ENCODE assay signal across 1 cellular context in the genomic region with DNA sequence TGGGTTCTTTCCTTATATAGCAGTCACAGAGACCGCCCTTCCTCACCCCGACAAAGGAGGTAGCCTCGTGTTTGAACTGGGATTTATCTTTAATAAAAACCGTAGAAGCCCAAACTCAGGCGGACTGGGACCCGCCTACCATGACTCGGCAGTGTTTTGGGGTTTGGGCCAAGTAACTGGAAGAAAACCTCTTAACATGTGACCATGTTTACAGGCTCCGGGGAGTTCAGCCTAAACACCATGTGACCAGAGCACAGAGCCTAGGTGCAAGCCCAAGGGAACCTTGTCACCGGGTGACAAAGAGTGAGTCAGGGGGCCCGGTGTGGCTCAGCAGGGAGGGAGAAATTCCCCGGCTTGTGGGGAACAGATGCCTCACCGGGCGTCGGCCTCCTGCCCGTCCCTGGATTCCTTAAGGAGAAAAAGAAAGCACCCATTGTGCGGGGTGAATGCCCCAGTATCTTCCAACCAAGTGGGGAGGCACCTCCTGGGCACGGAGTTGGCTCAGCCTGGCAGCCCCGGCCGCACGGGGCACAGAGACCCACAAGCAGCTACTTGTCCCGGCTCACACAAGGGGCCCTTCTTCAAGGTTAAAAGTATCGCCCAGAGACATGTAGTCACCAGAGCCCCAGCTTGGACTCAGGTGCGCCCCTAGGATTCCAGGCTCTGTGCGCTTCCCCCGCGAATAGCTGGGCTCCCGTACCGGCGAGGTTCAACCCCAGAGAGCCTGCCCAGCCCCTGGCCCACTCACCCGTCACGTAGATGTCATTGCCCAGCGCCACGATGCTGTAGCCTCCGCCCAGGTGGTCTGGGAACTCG.
TF ChIP-seq lines count a peak whose summit lies in the region.

No MANE protein-coding gene starts in this region.

TF ChIP-seq in K562, 482 proteins besides CTCF, POLR2A, EP300 and RAD21 (continued from another document and continues in another):
- TF ChIP-seq, protein P1, sequence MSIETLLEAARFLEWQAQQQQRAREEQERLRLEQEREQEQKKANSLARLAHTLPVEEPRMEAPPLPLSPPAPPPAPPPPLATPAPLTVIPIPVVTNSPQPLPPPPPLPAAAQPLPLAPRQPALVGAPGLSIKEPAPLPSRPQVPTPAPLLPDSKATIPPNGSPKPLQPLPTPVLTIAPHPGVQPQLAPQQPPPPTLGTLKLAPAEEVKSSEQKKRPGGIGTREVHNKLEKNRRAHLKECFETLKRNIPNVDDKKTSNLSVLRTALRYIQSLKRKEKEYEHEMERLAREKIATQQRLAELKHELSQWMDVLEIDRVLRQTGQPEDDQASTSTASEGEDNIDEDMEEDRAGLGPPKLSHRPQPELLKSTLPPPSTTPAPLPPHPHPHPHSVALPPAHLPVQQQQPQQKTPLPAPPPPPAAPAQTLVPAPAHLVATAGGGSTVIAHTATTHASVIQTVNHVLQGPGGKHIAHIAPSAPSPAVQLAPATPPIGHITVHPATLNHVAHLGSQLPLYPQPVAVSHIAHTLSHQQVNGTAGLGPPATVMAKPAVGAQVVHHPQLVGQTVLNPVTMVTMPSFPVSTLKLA (conservative IDR thresholded peaks at IDR 0.05): peak; percentile 100
- TF ChIP-seq, protein P2, sequence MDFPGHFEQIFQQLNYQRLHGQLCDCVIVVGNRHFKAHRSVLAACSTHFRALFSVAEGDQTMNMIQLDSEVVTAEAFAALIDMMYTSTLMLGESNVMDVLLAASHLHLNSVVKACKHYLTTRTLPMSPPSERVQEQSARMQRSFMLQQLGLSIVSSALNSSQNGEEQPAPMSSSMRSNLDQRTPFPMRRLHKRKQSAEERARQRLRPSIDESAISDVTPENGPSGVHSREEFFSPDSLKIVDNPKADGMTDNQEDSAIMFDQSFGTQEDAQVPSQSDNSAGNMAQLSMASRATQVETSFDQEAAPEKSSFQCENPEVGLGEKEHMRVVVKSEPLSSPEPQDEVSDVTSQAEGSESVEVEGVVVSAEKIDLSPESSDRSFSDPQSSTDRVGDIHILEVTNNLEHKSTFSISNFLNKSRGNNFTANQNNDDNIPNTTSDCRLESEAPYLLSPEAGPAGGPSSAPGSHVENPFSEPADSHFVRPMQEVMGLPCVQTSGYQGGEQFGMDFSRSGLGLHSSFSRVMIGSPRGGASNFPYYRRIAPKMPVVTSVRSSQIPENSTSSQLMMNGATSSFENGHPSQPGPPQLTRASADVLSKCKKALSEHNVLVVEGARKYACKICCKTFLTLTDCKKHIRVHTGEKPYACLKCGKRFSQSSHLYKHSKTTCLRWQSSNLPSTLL (IDR thresholded peaks at IDR 0.05): no peak
- TF ChIP-seq RBM14 (IDR thresholded peaks at IDR 0.05; ENCODE audit: borderline replicate concordance, insufficient read depth, low read depth, low read length) (no peak), DMBX1 (CRISPR knock-in tag; IDR thresholded peaks at IDR 0.05; ENCODE audit: borderline replicate concordance) (no peak; the same call in 1 of the 2 replicates), GTF2F1 (IDR thresholded peaks at IDR 0.05; ENCODE audit: low read depth, low read length) (no peak), PRPF4 (IDR thresholded peaks at IDR 0.05; ENCODE audit: insufficient read depth, low read depth, low read length, poor library complexity, severe bottlenecking) (no peak), ZNF140 (CRISPR knock-in tag; IDR thresholded peaks at IDR 0.05) (no peak), AFF1 (IDR thresholded peaks at IDR 0.05; ENCODE audit: low read depth in 1 of 2, partially characterized antibody in 2 of 2) (peak in 1 of 2 experiments; percentile 17), SMARCE1 (IDR thresholded peaks at IDR 0.05) (peak; percentile 64; the same call in 1 of the 2 replicates), TOE1 (IDR thresholded peaks at IDR 0.05; ENCODE audit: borderline replicate concordance) (peak; percentile 95), TOE1 (CRISPR knock-in tag; IDR thresholded peaks at IDR 0.05; ENCODE audit: borderline replicate concordance, low read depth) (no peak), ZNF3 (CRISPR knock-in tag; IDR thresholded peaks at IDR 0.05) (no peak), BCL6 (CRISPR knock-in tag; IDR thresholded peaks at IDR 0.05) (no peak), NFIC (IDR thresholded peaks at IDR 0.05) (peak; percentile 77), GABPB2 (CRISPR knock-in tag; conservative IDR thresholded peaks at IDR 0.05) (no peak), SRF (CRISPR knock-in tag; IDR thresholded peaks at IDR 0.05) (peak; percentile 80 to 98; a peak in 3 of 4 replicates), KDM1A (IDR thresholded peaks at IDR 0.05) (no peak), MED1 (CRISPR knock-in tag; IDR thresholded peaks at IDR 0.05; ENCODE audit: borderline replicate concordance) (no peak; the same call in 1 of the 2 replicates), ERF (CRISPR knock-in tag; IDR thresholded peaks at IDR 0.05) (no peak), TBL1XR1 (IDR thresholded peaks at IDR 0.05; ENCODE audit: low read length in 2 of 2) (peak in 1 of 2 experiments; percentile 55; a peak in 2 of 4 replicates), FUS (optimal IDR thresholded peaks at IDR 0.05; ENCODE audit: low read depth, low read length) (no peak), CC2D1A (IDR thresholded peaks at IDR 0.05) (no peak), PHF20 (IDR thresholded peaks at IDR 0.05; ENCODE audit: partially characterized antibody) (no peak), CBX1 (IDR thresholded peaks at IDR 0.05; ENCODE audit: low read depth) (no peak; the same call in 1 of the 2 replicates), PURB (CRISPR knock-in tag; IDR thresholded peaks at IDR 0.05; ENCODE audit: low read depth) (no peak), CEBPG (CRISPR knock-in tag; IDR thresholded peaks at IDR 0.05) (no peak), CEBPG (tag; conservative IDR thresholded peaks at IDR 0.05 in 1 of 2, IDR thresholded peaks at IDR 0.05 in 1 of 2) (no peak), ZNF239 (CRISPR knock-in tag; IDR thresholded peaks at IDR 0.05) (no peak), EGR1 (conservative IDR thresholded peaks at IDR 0.05) (no peak), E4F1 (CRISPR knock-in tag; IDR thresholded peaks at IDR 0.05; ENCODE audit: borderline replicate concordance) (no peak), KAT8 (IDR thresholded peaks at IDR 0.05; ENCODE audit: low read depth) (no peak), NCOA2 (IDR thresholded peaks at IDR 0.05; ENCODE audit: partially characterized antibody in 2 of 2) (no peak), ZNF165 (CRISPR knock-in tag; IDR thresholded peaks at IDR 0.05; ENCODE audit: borderline replicate concordance) (no peak), RNF2 (IDR thresholded peaks at IDR 0.05) (no peak), TAF1 (IDR thresholded peaks at IDR 0.05; ENCODE audit: control insufficient read depth, extremely low read depth, insufficient read depth, low read length, severe bottlenecking) (peak; percentile 7), ZNF584 (CRISPR knock-in tag; IDR thresholded peaks at IDR 0.05; ENCODE audit: low read depth) (0 out of 2 replicates have a peak, but pooled peaks have one; percentile 72), CTBP1 (IDR thresholded peaks at IDR 0.05; ENCODE audit: borderline replicate concordance) (0 out of 2 replicates have a peak, but pooled peaks have one; percentile 38), RBM15 (IDR thresholded peaks at IDR 0.05; ENCODE audit: insufficient read depth, low read length) (no peak), ZC3H8 (IDR thresholded peaks at IDR 0.05) (no peak), POLR3A (IDR thresholded peaks at IDR 0.05; ENCODE audit: borderline replicate concordance, extremely low read depth, insufficient read depth, insufficient read length) (no peak), ZNF324 (CRISPR knock-in tag; IDR thresholded peaks at IDR 0.05) (no peak), SIRT6 (IDR thresholded peaks at IDR 0.05; ENCODE audit: low read depth, low read length) (no peak), HSF4 (CRISPR knock-in tag; IDR thresholded peaks at IDR 0.05; ENCODE audit: borderline replicate concordance) (no peak), CXXC5 (CRISPR knock-in tag; IDR thresholded peaks at IDR 0.05) (peak; percentile 39), MEIS2 (IDR thresholded peaks at IDR 0.05; ENCODE audit: partially characterized antibody) (peak; percentile 29), GABPA (tag; conservative IDR thresholded peaks at IDR 0.05; ENCODE audit: low read depth) (peak; percentile 12; the same call in 1 of the 2 replicates)
- TF ChIP-seq, protein P3, sequence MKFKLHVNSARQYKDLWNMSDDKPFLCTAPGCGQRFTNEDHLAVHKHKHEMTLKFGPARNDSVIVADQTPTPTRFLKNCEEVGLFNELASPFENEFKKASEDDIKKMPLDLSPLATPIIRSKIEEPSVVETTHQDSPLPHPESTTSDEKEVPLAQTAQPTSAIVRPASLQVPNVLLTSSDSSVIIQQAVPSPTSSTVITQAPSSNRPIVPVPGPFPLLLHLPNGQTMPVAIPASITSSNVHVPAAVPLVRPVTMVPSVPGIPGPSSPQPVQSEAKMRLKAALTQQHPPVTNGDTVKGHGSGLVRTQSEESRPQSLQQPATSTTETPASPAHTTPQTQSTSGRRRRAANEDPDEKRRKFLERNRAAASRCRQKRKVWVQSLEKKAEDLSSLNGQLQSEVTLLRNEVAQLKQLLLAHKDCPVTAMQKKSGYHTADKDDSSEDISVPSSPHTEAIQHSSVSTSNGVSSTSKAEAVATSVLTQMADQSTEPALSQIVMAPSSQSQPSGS (CRISPR knock-in tag; IDR thresholded peaks at IDR 0.05): no peak
- TF ChIP-seq, protein P4, sequence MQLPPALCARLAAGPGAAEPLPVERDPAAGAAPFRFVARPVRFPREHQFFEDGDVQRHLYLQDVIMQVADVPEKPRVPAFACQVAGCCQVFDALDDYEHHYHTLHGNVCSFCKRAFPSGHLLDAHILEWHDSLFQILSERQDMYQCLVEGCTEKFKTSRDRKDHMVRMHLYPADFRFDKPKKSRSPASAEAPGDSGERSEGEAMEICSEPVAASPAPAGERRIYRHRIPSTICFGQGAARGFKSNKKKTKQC (CRISPR knock-in tag; IDR thresholded peaks at IDR 0.05): no peak
- TF ChIP-seq, protein P5, sequence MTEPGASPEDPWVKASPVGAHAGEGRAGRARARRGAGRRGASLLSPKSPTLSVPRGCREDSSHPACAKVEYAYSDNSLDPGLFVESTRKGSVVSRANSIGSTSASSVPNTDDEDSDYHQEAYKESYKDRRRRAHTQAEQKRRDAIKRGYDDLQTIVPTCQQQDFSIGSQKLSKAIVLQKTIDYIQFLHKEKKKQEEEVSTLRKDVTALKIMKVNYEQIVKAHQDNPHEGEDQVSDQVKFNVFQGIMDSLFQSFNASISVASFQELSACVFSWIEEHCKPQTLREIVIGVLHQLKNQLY (CRISPR knock-in tag; conservative IDR thresholded peaks at IDR 0.05): no peak
- TF ChIP-seq, protein P6, sequence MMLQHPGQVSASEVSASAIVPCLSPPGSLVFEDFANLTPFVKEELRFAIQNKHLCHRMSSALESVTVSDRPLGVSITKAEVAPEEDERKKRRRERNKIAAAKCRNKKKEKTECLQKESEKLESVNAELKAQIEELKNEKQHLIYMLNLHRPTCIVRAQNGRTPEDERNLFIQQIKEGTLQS (IDR thresholded peaks at IDR 0.05): peak; percentile 84
- TF ChIP-seq, protein P6 (CRISPR knock-in tag; conservative IDR thresholded peaks at IDR 0.05): peak; percentile 62; the same call in 1 of the 2 replicates
- TF ChIP-seq, protein P7, sequence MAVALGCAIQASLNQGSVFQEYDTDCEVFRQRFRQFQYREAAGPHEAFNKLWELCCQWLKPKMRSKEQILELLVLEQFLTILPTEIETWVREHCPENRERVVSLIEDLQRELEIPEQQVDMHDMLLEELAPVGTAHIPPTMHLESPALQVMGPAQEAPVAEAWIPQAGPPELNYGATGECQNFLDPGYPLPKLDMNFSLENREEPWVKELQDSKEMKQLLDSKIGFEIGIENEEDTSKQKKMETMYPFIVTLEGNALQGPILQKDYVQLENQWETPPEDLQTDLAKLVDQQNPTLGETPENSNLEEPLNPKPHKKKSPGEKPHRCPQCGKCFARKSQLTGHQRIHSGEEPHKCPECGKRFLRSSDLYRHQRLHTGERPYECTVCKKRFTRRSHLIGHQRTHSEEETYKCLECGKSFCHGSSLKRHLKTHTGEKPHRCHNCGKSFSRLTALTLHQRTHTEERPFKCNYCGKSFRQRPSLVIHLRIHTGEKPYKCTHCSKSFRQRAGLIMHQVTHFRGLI (CRISPR knock-in tag; IDR thresholded peaks at IDR 0.05): no peak
